In the genomic region with DNA sequence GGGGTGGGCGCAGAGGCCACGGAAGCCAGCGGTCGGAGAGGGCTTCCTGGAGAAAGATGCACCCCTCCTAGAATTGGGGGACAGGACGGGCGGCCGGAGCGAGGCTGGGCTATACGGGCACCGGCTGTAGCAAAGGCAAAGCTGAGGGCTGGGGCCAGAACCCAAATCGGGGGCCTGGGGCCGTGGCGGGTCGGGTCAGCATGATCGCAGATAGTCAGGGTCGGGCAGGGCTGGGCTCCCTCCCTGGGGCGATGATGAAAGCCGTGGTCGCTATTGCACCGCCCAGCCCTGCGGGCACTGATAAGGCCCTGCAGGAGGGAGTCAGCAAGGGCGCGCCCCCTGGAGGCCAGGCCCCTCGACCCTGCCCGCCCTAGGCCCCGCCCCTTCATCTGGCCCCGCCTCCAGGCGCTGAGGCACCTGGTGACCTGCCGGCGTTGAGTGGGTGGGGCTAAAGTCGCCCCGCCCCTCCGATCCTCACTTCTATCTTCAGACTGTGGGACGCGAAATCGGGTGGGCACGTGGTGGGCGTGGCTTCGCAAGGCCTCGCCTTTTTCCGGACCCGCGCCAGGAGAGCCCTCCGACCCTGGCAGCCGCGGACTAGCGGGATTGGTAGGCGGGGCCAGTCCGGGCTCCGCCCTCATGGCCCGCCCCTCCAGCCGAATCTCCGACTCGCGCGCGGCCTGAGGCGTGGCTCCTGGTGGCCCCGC, we compare ENCODE assay signal across 1 cellular context.
TF ChIP-seq lines count a peak whose summit lies in the region.

No MANE protein-coding gene starts in this region.

TF ChIP-seq in GM12878, 131 proteins besides CTCF, POLR2A, EP300 and RAD21 (continued from another document and continues in another):
- TF ChIP-seq BCLAF1 (IDR thresholded peaks at IDR 0.05) (no peak), PKNOX1 (IDR thresholded peaks at IDR 0.05) (peak; percentile 8), LARP7 (IDR thresholded peaks at IDR 0.05) (peak; percentile 57; the same call in 1 of the 2 replicates), DPF2 (IDR thresholded peaks at IDR 0.05) (peak; percentile 75), NFIC (IDR thresholded peaks at IDR 0.05; ENCODE audit: low read depth, low read length) (no peak), CREM (IDR thresholded peaks at IDR 0.05; ENCODE audit: low read depth) (no peak), IKZF1 (conservative IDR thresholded peaks at IDR 0.05) (no peak), ZNF687 (IDR thresholded peaks at IDR 0.05) (no peak), ZNF622 (IDR thresholded peaks at IDR 0.05) (no peak), JUND (IDR thresholded peaks at IDR 0.05; ENCODE audit: low read depth, low read length) (no peak), NR2F1 (conservative IDR thresholded peaks at IDR 0.05) (peak; percentile 67), EGR1 (IDR thresholded peaks at IDR 0.05; ENCODE audit: borderline replicate concordance in 1 of 2, low read depth in 2 of 2, low read length in 2 of 2) (peak in 1 of 2 experiments; percentile 40; a peak in 1 of 3 replicates), ZNF24 (IDR thresholded peaks at IDR 0.05) (no peak), CHD4 (IDR thresholded peaks at IDR 0.05) (no peak), PBX3 (IDR thresholded peaks at IDR 0.05; ENCODE audit: insufficient replicate concordance, low read depth, low read length) (no peak), MYB (IDR thresholded peaks at IDR 0.05; ENCODE audit: borderline replicate concordance, low read depth, low read length) (no peak), NFXL1 (IDR thresholded peaks at IDR 0.05; ENCODE audit: borderline replicate concordance) (no peak), RB1 (IDR thresholded peaks at IDR 0.05; ENCODE audit: borderline replicate concordance) (0 out of 2 replicates have a peak, but pooled peaks have one; percentile 36), MEF2B (IDR thresholded peaks at IDR 0.05; ENCODE audit: partially characterized antibody, poor library complexity, severe bottlenecking) (no peak), SREBF2 (IDR thresholded peaks at IDR 0.05; ENCODE audit: low read length) (0 out of 2 replicates have a peak, but pooled peaks have one; percentile 22), E4F1 (IDR thresholded peaks at IDR 0.05; ENCODE audit: borderline replicate concordance, partially characterized antibody) (no peak), CHD2 (IDR thresholded peaks at IDR 0.05; ENCODE audit: borderline replicate concordance, low read depth, low read length) (0 out of 2 replicates have a peak, but pooled peaks have one; percentile 24), CREB1 (IDR thresholded peaks at IDR 0.05; ENCODE audit: low read depth) (no peak), EZH2 (IDR thresholded peaks at IDR 0.05; ENCODE audit: borderline replicate concordance, control insufficient read depth, low read depth, low read length) (no peak), IRF4 (IDR thresholded peaks at IDR 0.05; ENCODE audit: low read depth, low read length) (no peak), TCF7 (IDR thresholded peaks at IDR 0.05; ENCODE audit: borderline replicate concordance) (no peak), ATF3 (IDR thresholded peaks at IDR 0.05; ENCODE audit: borderline replicate concordance, extremely low read depth, low read depth, low read length) (no peak)
- TF ChIP-seq, protein P1, sequence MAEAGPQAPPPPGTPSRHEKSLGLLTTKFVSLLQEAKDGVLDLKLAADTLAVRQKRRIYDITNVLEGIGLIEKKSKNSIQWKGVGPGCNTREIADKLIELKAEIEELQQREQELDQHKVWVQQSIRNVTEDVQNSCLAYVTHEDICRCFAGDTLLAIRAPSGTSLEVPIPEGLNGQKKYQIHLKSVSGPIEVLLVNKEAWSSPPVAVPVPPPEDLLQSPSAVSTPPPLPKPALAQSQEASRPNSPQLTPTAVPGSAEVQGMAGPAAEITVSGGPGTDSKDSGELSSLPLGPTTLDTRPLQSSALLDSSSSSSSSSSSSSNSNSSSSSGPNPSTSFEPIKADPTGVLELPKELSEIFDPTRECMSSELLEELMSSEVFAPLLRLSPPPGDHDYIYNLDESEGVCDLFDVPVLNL (IDR thresholded peaks at IDR 0.05; ENCODE audit: low read depth, low read length) = no peak
- TF ChIP-seq, protein P2, sequence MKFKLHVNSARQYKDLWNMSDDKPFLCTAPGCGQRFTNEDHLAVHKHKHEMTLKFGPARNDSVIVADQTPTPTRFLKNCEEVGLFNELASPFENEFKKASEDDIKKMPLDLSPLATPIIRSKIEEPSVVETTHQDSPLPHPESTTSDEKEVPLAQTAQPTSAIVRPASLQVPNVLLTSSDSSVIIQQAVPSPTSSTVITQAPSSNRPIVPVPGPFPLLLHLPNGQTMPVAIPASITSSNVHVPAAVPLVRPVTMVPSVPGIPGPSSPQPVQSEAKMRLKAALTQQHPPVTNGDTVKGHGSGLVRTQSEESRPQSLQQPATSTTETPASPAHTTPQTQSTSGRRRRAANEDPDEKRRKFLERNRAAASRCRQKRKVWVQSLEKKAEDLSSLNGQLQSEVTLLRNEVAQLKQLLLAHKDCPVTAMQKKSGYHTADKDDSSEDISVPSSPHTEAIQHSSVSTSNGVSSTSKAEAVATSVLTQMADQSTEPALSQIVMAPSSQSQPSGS (IDR thresholded peaks at IDR 0.05; ENCODE audit: low read length) = no peak
- TF ChIP-seq, protein P3, sequence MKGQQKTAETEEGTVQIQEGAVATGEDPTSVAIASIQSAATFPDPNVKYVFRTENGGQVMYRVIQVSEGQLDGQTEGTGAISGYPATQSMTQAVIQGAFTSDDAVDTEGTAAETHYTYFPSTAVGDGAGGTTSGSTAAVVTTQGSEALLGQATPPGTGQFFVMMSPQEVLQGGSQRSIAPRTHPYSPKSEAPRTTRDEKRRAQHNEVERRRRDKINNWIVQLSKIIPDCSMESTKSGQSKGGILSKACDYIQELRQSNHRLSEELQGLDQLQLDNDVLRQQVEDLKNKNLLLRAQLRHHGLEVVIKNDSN (IDR thresholded peaks at IDR 0.05; ENCODE audit: borderline replicate concordance, extremely low read length, insufficient read depth, low read depth, low read length) = peak; percentile 82
- TF ChIP-seq, protein P4, sequence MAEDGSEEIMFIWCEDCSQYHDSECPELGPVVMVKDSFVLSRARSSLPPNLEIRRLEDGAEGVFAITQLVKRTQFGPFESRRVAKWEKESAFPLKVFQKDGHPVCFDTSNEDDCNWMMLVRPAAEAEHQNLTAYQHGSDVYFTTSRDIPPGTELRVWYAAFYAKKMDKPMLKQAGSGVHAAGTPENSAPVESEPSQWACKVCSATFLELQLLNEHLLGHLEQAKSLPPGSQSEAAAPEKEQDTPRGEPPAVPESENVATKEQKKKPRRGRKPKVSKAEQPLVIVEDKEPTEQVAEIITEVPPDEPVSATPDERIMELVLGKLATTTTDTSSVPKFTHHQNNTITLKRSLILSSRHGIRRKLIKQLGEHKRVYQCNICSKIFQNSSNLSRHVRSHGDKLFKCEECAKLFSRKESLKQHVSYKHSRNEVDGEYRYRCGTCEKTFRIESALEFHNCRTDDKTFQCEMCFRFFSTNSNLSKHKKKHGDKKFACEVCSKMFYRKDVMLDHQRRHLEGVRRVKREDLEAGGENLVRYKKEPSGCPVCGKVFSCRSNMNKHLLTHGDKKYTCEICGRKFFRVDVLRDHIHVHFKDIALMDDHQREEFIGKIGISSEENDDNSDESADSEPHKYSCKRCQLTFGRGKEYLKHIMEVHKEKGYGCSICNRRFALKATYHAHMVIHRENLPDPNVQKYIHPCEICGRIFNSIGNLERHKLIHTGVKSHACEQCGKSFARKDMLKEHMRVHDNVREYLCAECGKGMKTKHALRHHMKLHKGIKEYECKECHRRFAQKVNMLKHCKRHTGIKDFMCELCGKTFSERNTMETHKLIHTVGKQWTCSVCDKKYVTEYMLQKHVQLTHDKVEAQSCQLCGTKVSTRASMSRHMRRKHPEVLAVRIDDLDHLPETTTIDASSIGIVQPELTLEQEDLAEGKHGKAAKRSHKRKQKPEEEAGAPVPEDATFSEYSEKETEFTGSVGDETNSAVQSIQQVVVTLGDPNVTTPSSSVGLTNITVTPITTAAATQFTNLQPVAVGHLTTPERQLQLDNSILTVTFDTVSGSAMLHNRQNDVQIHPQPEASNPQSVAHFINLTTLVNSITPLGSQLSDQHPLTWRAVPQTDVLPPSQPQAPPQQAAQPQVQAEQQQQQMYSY (CRISPR knock-in tag; IDR thresholded peaks at IDR 0.05) = no peak
